ENCODE assay signal across 10 cellular contexts in genomic region chr10:51706225-51706624, GRCh38. TPM values are rescaled to one million over a fixed set of nuclear protein-coding genes. Genes with fewer than 3 reads are reported as not detected.
DNase-seq lines count a peak whose midpoint lies in the region; ATAC-seq and TF ChIP-seq lines count a peak whose summit lies in the region.
"Had no signal": no experiment of that assay in that cellular context is flagged by ENCODE, and none has a peak within 500 bp of the region (broad histone marks: within the 10 kb centered on the region; RNA-seq: fewer than 3 reads in every experiment).

No MANE protein-coding gene starts in this region.

- H3K36me3 ChIP-seq in SK-N-SH (replicated peaks in 1 of 2; ENCODE audit: control insufficient read depth in 1 of 2, insufficient read depth in 2 of 2, low read length in 1 of 2) = no peaks in the 10 kb centered on the region
- no peaks in the 10 kb centered on the region for H3K36me3 ChIP-seq in muscle layer of duodenum (ENCODE audit: control insufficient read depth in 1 of 2, insufficient read depth in 2 of 2, low read length in 2 of 2)
- no peaks in the 10 kb centered on the region for H3K36me3 ChIP-seq in CD8-positive, alpha-beta memory T cell (ENCODE audit: insufficient read depth, low read length)
- no peaks in the 10 kb centered on the region for H3K36me3 ChIP-seq in MM.1S (replicated peaks; ENCODE audit: insufficient read depth, low read length)

- H4K20me1 ChIP-seq in SK-N-SH (ENCODE audit: insufficient read depth) (no peaks in the 10 kb centered on the region), MM.1S (ENCODE audit: insufficient read depth, low read length) (no peaks in the 10 kb centered on the region)

- H3K79me2 ChIP-seq in SK-N-SH (ENCODE audit: insufficient read depth) (no peaks in the 10 kb centered on the region), MM.1S (ENCODE audit: low read length) (no peaks in the 10 kb centered on the region)

- H3K4me1 ChIP-seq in SK-N-SH (ENCODE audit: control insufficient read depth in 1 of 2, insufficient read depth in 2 of 2, low read depth in 1 of 2, low read length in 1 of 2) (no peaks in the 10 kb centered on the region; a peak in 2 of 4 replicates), muscle layer of duodenum (ENCODE audit: control insufficient read depth in 1 of 2, insufficient read depth in 2 of 2, low read length in 2 of 2) (peaks cover 0 to 20% of the 10 kb centered on the region in 2 donors), MM.1S (ENCODE audit: low read length) (no peaks in the 10 kb centered on the region)
- H3K4me1 ChIP-seq in CD8-positive, alpha-beta memory T cell (ENCODE audit: insufficient read depth, low read length) = peaks cover 18% of the 10 kb centered on the region

- no peaks in the 10 kb centered on the region for H3K9me3 Mint-ChIP-seq in CD8-positive, alpha-beta memory T cell

- no peak for TF ChIP-seq RAD21 in SK-N-SH (IDR thresholded peaks at IDR 0.05; ENCODE audit: low read length)

- no peak overlapping the region for H3K27ac Mint-ChIP-seq in CD8-positive, alpha-beta memory T cell

- H3K4me1 Mint-ChIP-seq in CD8-positive, alpha-beta memory T cell = peaks cover 13 to 32% (median 26%) of the 10 kb centered on the region in 3 donors

- peaks cover 0 to 5% of the 10 kb centered on the region in 2 donors for H3K27me3 Mint-ChIP-seq in CD8-positive, alpha-beta memory T cell

- H3K27ac ChIP-seq in SK-N-SH (ENCODE audit: low read depth in 2 of 2, low read length in 1 of 2) (no peak overlapping the region), muscle layer of duodenum (ENCODE audit: low read length) (peak overlapping the region; percentile 71), MM.1S (ENCODE audit: low read length) (no peak overlapping the region)
- H3K27ac ChIP-seq in CD8-positive, alpha-beta memory T cell (ENCODE audit: low read depth, low read length) = no peak overlapping the region
- H3K27ac ChIP-seq: SK-N-MC had no signal

- DNase-seq in SK-N-SH (no peak), fibroblast of the aortic adventitia (ENCODE audit: low read depth) (peak; percentile 99), ureter (ENCODE audit: low spot score) (peak; percentile 81), MM.1S (no peak)
- no peak for DNase-seq in CD8-positive, alpha-beta memory T cell
- DNase-seq: Calu3, NCI-H2081 had no signal

- H3K27me3 ChIP-seq in SK-N-SH (ENCODE audit: insufficient read depth) = no peaks in the 10 kb centered on the region
- H3K27me3 ChIP-seq in muscle layer of duodenum (ENCODE audit: low read depth, low read length) = no peaks in the 10 kb centered on the region
- no peaks in the 10 kb centered on the region for H3K27me3 ChIP-seq in CD8-positive, alpha-beta memory T cell (ENCODE audit: insufficient read depth, low read length, poor library complexity, severe bottlenecking)
- H3K27me3 ChIP-seq in MM.1S (replicated peaks; ENCODE audit: insufficient read depth, low read length) = no peaks in the 10 kb centered on the region

- WGBS in SK-N-SH (ENCODE audit: low lambda C conversion rate) = 62% methylated on average over 3 of the region's 3 CpGs

- H3K9me2 ChIP-seq in SK-N-SH (no peaks in the 10 kb centered on the region), MM.1S (replicated peaks; ENCODE audit: insufficient read depth, low read length) (no peaks in the 10 kb centered on the region)

- CTCF ChIA-PET in SK-N-SH (lab: Yijun Ruan, JAX) = no interaction called here
- CTCF ChIA-PET in CD8-positive, alpha-beta memory T cell (lab: Charles Lee) = no interaction called here

- H3K36me3 Mint-ChIP-seq in CD8-positive, alpha-beta memory T cell = no peaks in the 10 kb centered on the region

- POLR2A ChIA-PET in SK-N-SH (lab: Yijun Ruan, JAX) = no interaction called here
- POLR2A ChIA-PET in CD8-positive, alpha-beta memory T cell (lab: Charles Lee) = no interaction called here

- no peak overlapping the region for H2AFZ ChIP-seq in SK-N-SH (ENCODE audit: low read depth)
- no peak overlapping the region for H2AFZ ChIP-seq in MM.1S (ENCODE audit: low read length)

- no peak overlapping the region for H3K4me3 Mint-ChIP-seq in CD8-positive, alpha-beta memory T cell

- no peak for ATAC-seq in HG02678 (IDR thresholded peaks at IDR 0.05; ENCODE audit: unreplicated experiment)

- H3K9me3 ChIP-seq in SK-N-SH = no peaks in the 10 kb centered on the region
- no peaks in the 10 kb centered on the region for H3K9me3 ChIP-seq in muscle layer of duodenum (ENCODE audit: control insufficient read depth in 1 of 2, low read length in 2 of 2)
- no peaks in the 10 kb centered on the region for H3K9me3 ChIP-seq in CD8-positive, alpha-beta memory T cell (ENCODE audit: low read length)
- H3K9me3 ChIP-seq in MM.1S (replicated peaks; ENCODE audit: insufficient read depth, low read length) = no peaks in the 10 kb centered on the region

- no peak for TF ChIP-seq CTCF in SK-N-SH (IDR thresholded peaks at IDR 0.05)
- TF ChIP-seq CTCF in fibroblast of the aortic adventitia (IDR thresholded peaks at IDR 0.05; ENCODE audit: insufficient read depth, low read length) = no peak
- no peak for TF ChIP-seq CTCF in MM.1S (IDR thresholded peaks at IDR 0.05; ENCODE audit: low read length)

- no peak for TF ChIP-seq EP300 in SK-N-SH (IDR thresholded peaks at IDR 0.05; ENCODE audit: borderline replicate concordance in 1 of 2, low read depth in 1 of 2, low read length in 1 of 2)

- H3F3A ChIP-seq in SK-N-SH (replicated peaks; ENCODE audit: insufficient read depth) (no peaks in the 10 kb centered on the region), MM.1S (ENCODE audit: insufficient read depth, low read length) (no peaks in the 10 kb centered on the region)

- H3K9ac ChIP-seq in SK-N-SH (no peak overlapping the region), MM.1S (ENCODE audit: low read length) (no peak overlapping the region)

- H3K4me2 ChIP-seq in SK-N-SH = no peak overlapping the region
- H3K4me2 ChIP-seq in MM.1S (ENCODE audit: low read depth, low read length) = no peak overlapping the region

- H3K4me3 ChIP-seq in SK-N-SH (ENCODE audit: low read depth in 2 of 2, low read length in 1 of 2) (no peak overlapping the region), fibroblast of the aortic adventitia (ENCODE audit: low read depth, low read length) (no peak overlapping the region), muscle layer of duodenum (ENCODE audit: low read depth in 1 of 2, low read length in 2 of 2) (no peak overlapping the region), MM.1S (ENCODE audit: low read length) (no peak overlapping the region)
- no peak overlapping the region for H3K4me3 ChIP-seq in CD8-positive, alpha-beta memory T cell (ENCODE audit: low read length)
- H3K4me3 ChIP-seq: SK-N-MC had no signal

TF ChIP-seq in SK-N-SH, 30 proteins besides CTCF, POLR2A, EP300 and RAD21:
- TF ChIP-seq TCF12 (IDR thresholded peaks at IDR 0.05) (peak; percentile 32; the same call in 1 of the 2 replicates), SIN3A (IDR thresholded peaks at IDR 0.05; ENCODE audit: borderline replicate concordance, low read depth, low read length) (no peak), MEF2A (IDR thresholded peaks at IDR 0.05; ENCODE audit: borderline replicate concordance, low read depth) (no peak), TEAD4 (IDR thresholded peaks at IDR 0.05; ENCODE audit: borderline replicate concordance, insufficient read depth) (no peak), FOSL2 (IDR thresholded peaks at IDR 0.05; ENCODE audit: borderline replicate concordance, low read depth) (0 out of 2 replicates have a peak, but pooled peaks have one; percentile 13)

RNA-seq across cellular contexts. Expression of gene CSTF2T, which starts 6.8 kb away (rescaled TPM):
- 4.3 and 4.6 TPM in 2 replicates for polyA plus RNA-seq in SK-N-SH (2012; rRNA removed)
- polyA plus RNA-seq in SK-N-SH (2012; cell fraction: cytosol; rRNA removed) = 4.7 and 5.4 TPM in 2 replicates
- 2.4 and 3.3 TPM in 2 replicates for polyA plus RNA-seq in SK-N-SH (2012; cell fraction: nucleus; rRNA removed)
- total RNA-seq in fibroblast of the aortic adventitia (ENCODE audit: low replicate concordance) (19.1 and 29.1 TPM in 2 replicates), ureter (25.5 TPM)
- 10 to 100 TPM; 29.0 to 29.3 TPM for total RNA-seq in CD8-positive, alpha-beta memory T cell
- polyA plus RNA-seq in CD8-positive, alpha-beta memory T cell = 13.6 TPM

Comparison
In these comparisons a context has a peak if more than half of its experiments do, and no peak if none do; other contexts are left out.
1. DNase-seq: peak in fibroblast of the aortic adventitia (single experiment) and ureter (single experiment); none in SK-N-SH (single experiment), CD8-positive, alpha-beta memory T cell (0 of 5) and MM.1S (single experiment).